In genomic region chr15:75178171-75178937, GRCh38 we compare ENCODE assay signal across 9 cellular contexts. TPM values are rescaled to one million over a fixed set of nuclear protein-coding genes. Genes with fewer than 3 reads are reported as not detected.
A peak's percentile ranks its signal among the peaks of the same experiment; 100 is the strongest.
DNase-seq lines count a peak whose midpoint lies in the region; ATAC-seq and TF ChIP-seq lines count a peak whose summit lies in the region.
"Had no signal": no experiment of that assay in that cellular context is flagged by ENCODE, and none has a peak within 500 bp of the region (broad histone marks: within the 10 kb centered on the region; RNA-seq: fewer than 3 reads in every experiment).

No MANE protein-coding gene starts in this region.

- peaks cover 3% of the 10 kb centered on the region for H3K4me1 Mint-ChIP-seq in T-helper 17 cell

- H3K4me3 ChIP-seq in right atrium auricular region: peak overlapping the region; percentile 21 to 44
- H3K4me3 ChIP-seq in rectal smooth muscle tissue (ENCODE audit: low read length): peak overlapping the region; percentile 53

- H3K27ac ChIP-seq in right atrium auricular region (peak overlapping the region; percentile 61 to 65), rectal smooth muscle tissue (ENCODE audit: low read depth, low read length) (peak overlapping the region; percentile 43)

- no peaks in the 10 kb centered on the region for H3K36me3 ChIP-seq in right atrium auricular region
- no peaks in the 10 kb centered on the region for H3K36me3 ChIP-seq in rectal smooth muscle tissue (ENCODE audit: control insufficient read depth, insufficient read depth, low read length)

- peak; percentile 23 for ATAC-seq in T-helper 17 cell

- in situ Hi-C loops in GM13976 (cut with MboI; ENCODE audit: low sequenced_read_pairs, unreplicated experiment): no loop called here

- peaks cover 50% of the 10 kb centered on the region for H3K27me3 Mint-ChIP-seq in T-helper 17 cell

- no peak overlapping the region for H3K27ac Mint-ChIP-seq in T-helper 17 cell

- DNase-seq in GM13976 (ENCODE audit: low spot score) (peak; percentile 72), T-helper 17 cell (no peak), right atrium auricular region (ENCODE audit: low spot score) (no peak), glomerular visceral epithelial cell (ENCODE audit: extremely low spot score) (no peak), RKO (ENCODE audit: low spot score) (no peak), NCI-H2196 treated with DMSO at 0.1 percent for 48 hours (lab: John Stamatoyannopoulos, UW; ENCODE audit: unreplicated experiment) (no peak), pons (ENCODE audit: low spot score) (no peak)
- DNase-seq: NCI-H1092 had no signal

- H3K4me3 Mint-ChIP-seq in T-helper 17 cell: peak overlapping the region; percentile 12

- H3K4me1 ChIP-seq in right atrium auricular region (peaks cover 0 to 51% of the 10 kb centered on the region in 2 donors), rectal smooth muscle tissue (ENCODE audit: control insufficient read depth, insufficient read depth, low read length) (peaks cover 21% of the 10 kb centered on the region)

- H3K36me3 Mint-ChIP-seq in T-helper 17 cell (ENCODE audit: low read depth): no peaks in the 10 kb centered on the region

- H3K9ac ChIP-seq in rectal smooth muscle tissue (ENCODE audit: low read length): no peak overlapping the region

- TF ChIP-seq CTCF in GM13976 (IDR thresholded peaks at IDR 0.05; ENCODE audit: borderline replicate concordance, control extremely low read depth, extremely low read depth, insufficient read depth, missing control alignments) (no peak), right atrium auricular region (IDR thresholded peaks at IDR 0.05) (no peak)

- no peaks in the 10 kb centered on the region for H3K27me3 ChIP-seq in right atrium auricular region
- peaks cover 3% of the 10 kb centered on the region for H3K27me3 ChIP-seq in rectal smooth muscle tissue (ENCODE audit: control insufficient read depth, insufficient read depth, low read length)

- H3K9me3 ChIP-seq in T-helper 17 cell (ENCODE audit: control insufficient read depth, low read length, poor library complexity, severe bottlenecking) (no peaks in the 10 kb centered on the region), right atrium auricular region (no peaks in the 10 kb centered on the region)

RNA-seq across cellular contexts. Expression of gene C15orf39, which starts 23.3 kb away (rescaled TPM):
- total RNA-seq in T-helper 17 cell: 10 to 100 TPM; 30.7 to 45.6 TPM
- 10 to 100 TPM in 1 of 2 donors, 1 to 10 TPM in 1; 5.9 to 16.4 TPM for total RNA-seq in right atrium auricular region
